ENCODE assay signal across 18 cellular contexts in genomic region chr9:78436873-78437272, GRCh38.
A peak's percentile ranks its signal among the peaks of the same experiment; 100 is the strongest.
DNase-seq lines count a peak whose midpoint lies in the region; ATAC-seq and TF ChIP-seq lines count a peak whose summit lies in the region.
"Had no signal": no experiment of that assay in that cellular context is flagged by ENCODE, and none has a peak within 500 bp of the region (broad histone marks: within the 10 kb centered on the region; RNA-seq: fewer than 3 reads in every experiment).

No MANE protein-coding gene starts in this region.

- H3K27ac ChIP-seq in SK-N-SH (ENCODE audit: low read depth in 2 of 2, low read length in 1 of 2), result no peak overlapping the region
- H3K27ac ChIP-seq in caudate nucleus (ENCODE audit: low read depth, low read length), result peak overlapping the region; percentile 73
- H3K27ac ChIP-seq: 22Rv1, A549, C4-2B had no signal

- H3K27me3 ChIP-seq in SK-N-SH (ENCODE audit: insufficient read depth), result no peaks in the 10 kb centered on the region

- ATAC-seq in SK-N-SH treated with all-trans-retinoic acid at 6 μM for 48 hours, result no peak
- peak; percentile 6 for ATAC-seq in stimulated activated effector memory CD8-positive, alpha-beta T cell treated with anti-CD3 and anti-CD28 coated beads, Interleukin-12 subunit alpha, Interleukin-12 subunit beta, amount 100 ng/mL, for 72 hours
- ATAC-seq: A549 had no signal

- H3K4me2 ChIP-seq in SK-N-SH, result no peak overlapping the region
- H3K4me2 ChIP-seq: A549 had no signal

- H2AFZ ChIP-seq in SK-N-SH (ENCODE audit: low read depth), result no peak overlapping the region

- 52% methylated on average over 2 of the region's 2 CpGs for WGBS in SK-N-SH (ENCODE audit: low lambda C conversion rate)

- no peak overlapping the region for H3K4me3 ChIP-seq in SK-N-SH (ENCODE audit: low read depth in 2 of 2, low read length in 1 of 2)
- H3K4me3 ChIP-seq: A549 had no signal

- no peak for TF ChIP-seq RAD21 in SK-N-SH (IDR thresholded peaks at IDR 0.05; ENCODE audit: low read length)

- peak overlapping the region; percentile 16 for H3K4me3 Mint-ChIP-seq in glutamatergic neuron (ENCODE audit: unreplicated experiment)
- no peak overlapping the region for H3K4me3 Mint-ChIP-seq in stimulated activated effector memory CD8-positive, alpha-beta T cell treated with anti-CD3 and anti-CD28 coated beads, Interleukin-12 subunit alpha, Interleukin-12 subunit beta, amount 100 ng/mL, for 72 hours
- H3K4me3 Mint-ChIP-seq: CD4-positive, alpha-beta T cell; H9 had no signal

- peaks cover 0 to 12% of the 10 kb centered on the region in 2 experiments; a peak in 1 of 4 replicates for H3K4me1 ChIP-seq in SK-N-SH (ENCODE audit: control insufficient read depth in 1 of 2, insufficient read depth in 2 of 2, low read depth in 1 of 2, low read length in 1 of 2)
- H3K4me1 ChIP-seq: Caco-2 had no signal

- no peak overlapping the region for H3K9ac ChIP-seq in SK-N-SH

- peaks cover 44% of the 10 kb centered on the region for H3K4me1 Mint-ChIP-seq in glutamatergic neuron (ENCODE audit: low read depth, unreplicated experiment)
- peaks cover 7% of the 10 kb centered on the region for H3K4me1 Mint-ChIP-seq in stimulated activated effector memory CD8-positive, alpha-beta T cell treated with anti-CD3 and anti-CD28 coated beads, Interleukin-12 subunit alpha, Interleukin-12 subunit beta, amount 100 ng/mL, for 72 hours

- DNase-seq in SK-N-SH (no peak), caudate nucleus (lab: John Stamatoyannopoulos, UW) (no peak), glutamatergic neuron (no peak), NCI-H2171 treated with DMSO at 0.1 percent for 48 hours (lab: John Stamatoyannopoulos, UW) (no peak), SW 1271 (lab: John Stamatoyannopoulos, UW) (no peak), GM03348 (ENCODE audit: low spot score) (no peak)
- no peak for DNase-seq in stimulated activated effector memory CD8-positive, alpha-beta T cell treated with anti-CD3 and anti-CD28 coated beads, Interleukin-12 subunit alpha, Interleukin-12 subunit beta, amount 100 ng/mL, for 72 hours (ENCODE audit: low spot score in 2 of 2)
- DNase-seq: AML-193; Caco-2; CD4-positive, alpha-beta T cell; DMS79; GDM1; GOT3; H9 had no signal

- no peak overlapping the region for H3K27ac Mint-ChIP-seq in glutamatergic neuron (ENCODE audit: unreplicated experiment)
- H3K27ac Mint-ChIP-seq in stimulated activated effector memory CD8-positive, alpha-beta T cell treated with anti-CD3 and anti-CD28 coated beads, Interleukin-12 subunit alpha, Interleukin-12 subunit beta, amount 100 ng/mL, for 72 hours, result no peak overlapping the region
- H3K27ac Mint-ChIP-seq: CD4-positive, alpha-beta T cell had no signal

- TF ChIP-seq EP300 in SK-N-SH (IDR thresholded peaks at IDR 0.05; ENCODE audit: borderline replicate concordance in 1 of 2, low read depth in 1 of 2, low read length in 1 of 2), result no peak

- no peaks in the 10 kb centered on the region for H3K79me2 ChIP-seq in SK-N-SH (ENCODE audit: insufficient read depth)

- no peaks in the 10 kb centered on the region for H3F3A ChIP-seq in SK-N-SH (replicated peaks; ENCODE audit: insufficient read depth)

- TF ChIP-seq CTCF in SK-N-SH (IDR thresholded peaks at IDR 0.05), result no peak
- no peak for TF ChIP-seq CTCF in glutamatergic neuron (IDR thresholded peaks at IDR 0.05; ENCODE audit: partially characterized antibody, unreplicated experiment)

- POLR2A ChIA-PET in SK-N-SH (lab: Yijun Ruan, JAX), result no interaction called here

- H3K9me2 ChIP-seq in SK-N-SH, result no peaks in the 10 kb centered on the region

- no peaks in the 10 kb centered on the region for H3K36me3 Mint-ChIP-seq in glutamatergic neuron (ENCODE audit: unreplicated experiment)
- H3K36me3 Mint-ChIP-seq in stimulated activated effector memory CD8-positive, alpha-beta T cell treated with anti-CD3 and anti-CD28 coated beads, Interleukin-12 subunit alpha, Interleukin-12 subunit beta, amount 100 ng/mL, for 72 hours, result no peaks in the 10 kb centered on the region

- peaks cover 4% of the 10 kb centered on the region for H3K27me3 Mint-ChIP-seq in glutamatergic neuron (ENCODE audit: unreplicated experiment)

- H3K36me3 ChIP-seq in SK-N-SH (replicated peaks in 1 of 2; ENCODE audit: control insufficient read depth in 1 of 2, insufficient read depth in 2 of 2, low read length in 1 of 2), result no peaks in the 10 kb centered on the region

- no peaks in the 10 kb centered on the region for H4K20me1 ChIP-seq in SK-N-SH (ENCODE audit: insufficient read depth)

- H3K9me3 ChIP-seq in SK-N-SH, result no peaks in the 10 kb centered on the region
- H3K9me3 ChIP-seq: A549, Caco-2 had no signal

- H3K9me3 Mint-ChIP-seq in glutamatergic neuron (ENCODE audit: unreplicated experiment), result peaks cover 8% of the 10 kb centered on the region
- H3K9me3 Mint-ChIP-seq in stimulated activated effector memory CD8-positive, alpha-beta T cell treated with anti-CD3 and anti-CD28 coated beads, Interleukin-12 subunit alpha, Interleukin-12 subunit beta, amount 100 ng/mL, for 72 hours, result no peaks in the 10 kb centered on the region
- H3K9me3 Mint-ChIP-seq: CD4-positive, alpha-beta T cell had no signal

- CTCF ChIA-PET in SK-N-SH (lab: Yijun Ruan, JAX), result interaction anchor here (0.9 to 3.5 kb wide), 6 partner anchors 12 to 692 kb away, joined by 3 to 38 read pairs (median 4); no protein-coding TSS in a partner anchor

TF ChIP-seq in SK-N-SH, 30 proteins besides CTCF, POLR2A, EP300 and RAD21:
- no peak for TF ChIP-seq TCF12 (IDR thresholded peaks at IDR 0.05)
- TF ChIP-seq RFX5 (IDR thresholded peaks at IDR 0.05; ENCODE audit: low read length), result 0 out of 2 replicates have a peak, but pooled peaks have one; percentile 43
- TF ChIP-seq, protein P1, sequence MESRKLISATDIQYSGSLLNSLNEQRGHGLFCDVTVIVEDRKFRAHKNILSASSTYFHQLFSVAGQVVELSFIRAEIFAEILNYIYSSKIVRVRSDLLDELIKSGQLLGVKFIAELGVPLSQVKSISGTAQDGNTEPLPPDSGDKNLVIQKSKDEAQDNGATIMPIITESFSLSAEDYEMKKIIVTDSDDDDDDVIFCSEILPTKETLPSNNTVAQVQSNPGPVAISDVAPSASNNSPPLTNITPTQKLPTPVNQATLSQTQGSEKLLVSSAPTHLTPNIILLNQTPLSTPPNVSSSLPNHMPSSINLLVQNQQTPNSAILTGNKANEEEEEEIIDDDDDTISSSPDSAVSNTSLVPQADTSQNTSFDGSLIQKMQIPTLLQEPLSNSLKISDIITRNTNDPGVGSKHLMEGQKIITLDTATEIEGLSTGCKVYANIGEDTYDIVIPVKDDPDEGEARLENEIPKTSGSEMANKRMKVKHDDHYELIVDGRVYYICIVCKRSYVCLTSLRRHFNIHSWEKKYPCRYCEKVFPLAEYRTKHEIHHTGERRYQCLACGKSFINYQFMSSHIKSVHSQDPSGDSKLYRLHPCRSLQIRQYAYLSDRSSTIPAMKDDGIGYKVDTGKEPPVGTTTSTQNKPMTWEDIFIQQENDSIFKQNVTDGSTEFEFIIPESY (IDR thresholded peaks at IDR 0.05; ENCODE audit: borderline replicate concordance, low read depth), result no peak
- no peak for TF ChIP-seq MAX (IDR thresholded peaks at IDR 0.05; ENCODE audit: low read depth)

TF ChIP-seq in SK-N-SH treated with all-trans-retinoic acid at 6 μM for 48 hours, 23 proteins besides CTCF, POLR2A, EP300 and RAD21 (continues in another document):
- TF ChIP-seq TCF4 (CRISPR knock-in tag; IDR thresholded peaks at IDR 0.05; ENCODE audit: borderline replicate concordance), result no peak
- TF ChIP-seq RARB (CRISPR knock-in tag; IDR thresholded peaks at IDR 0.05), result no peak
- no peak for TF ChIP-seq TOX (CRISPR knock-in tag; IDR thresholded peaks at IDR 0.05; ENCODE audit: borderline replicate concordance)
- TF ChIP-seq ESRRG (CRISPR knock-in tag; IDR thresholded peaks at IDR 0.05), result no peak
- TF ChIP-seq ISL1 (CRISPR knock-in tag; IDR thresholded peaks at IDR 0.05), result no peak
- TF ChIP-seq GLIS3 (CRISPR knock-in tag; IDR thresholded peaks at IDR 0.05), result no peak
- TF ChIP-seq CSDC2 (CRISPR knock-in tag; IDR thresholded peaks at IDR 0.05), result no peak
- TF ChIP-seq, protein P2, sequence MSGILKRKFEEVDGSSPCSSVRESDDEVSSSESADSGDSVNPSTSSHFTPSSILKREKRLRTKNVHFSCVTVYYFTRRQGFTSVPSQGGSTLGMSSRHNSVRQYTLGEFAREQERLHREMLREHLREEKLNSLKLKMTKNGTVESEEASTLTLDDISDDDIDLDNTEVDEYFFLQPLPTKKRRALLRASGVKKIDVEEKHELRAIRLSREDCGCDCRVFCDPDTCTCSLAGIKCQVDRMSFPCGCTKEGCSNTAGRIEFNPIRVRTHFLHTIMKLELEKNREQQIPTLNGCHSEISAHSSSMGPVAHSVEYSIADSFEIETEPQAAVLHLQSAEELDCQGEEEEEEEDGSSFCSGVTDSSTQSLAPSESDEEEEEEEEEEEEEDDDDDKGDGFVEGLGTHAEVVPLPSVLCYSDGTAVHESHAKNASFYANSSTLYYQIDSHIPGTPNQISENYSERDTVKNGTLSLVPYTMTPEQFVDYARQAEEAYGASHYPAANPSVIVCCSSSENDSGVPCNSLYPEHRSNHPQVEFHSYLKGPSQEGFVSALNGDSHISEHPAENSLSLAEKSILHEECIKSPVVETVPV (CRISPR knock-in tag; IDR thresholded peaks at IDR 0.05), result no peak
- TF ChIP-seq ZNF70 (CRISPR knock-in tag; IDR thresholded peaks at IDR 0.05), result no peak
- TF ChIP-seq ZNF565 (CRISPR knock-in tag; conservative IDR thresholded peaks at IDR 0.05; ENCODE audit: low read depth), result no peak
- TF ChIP-seq, protein P3, sequence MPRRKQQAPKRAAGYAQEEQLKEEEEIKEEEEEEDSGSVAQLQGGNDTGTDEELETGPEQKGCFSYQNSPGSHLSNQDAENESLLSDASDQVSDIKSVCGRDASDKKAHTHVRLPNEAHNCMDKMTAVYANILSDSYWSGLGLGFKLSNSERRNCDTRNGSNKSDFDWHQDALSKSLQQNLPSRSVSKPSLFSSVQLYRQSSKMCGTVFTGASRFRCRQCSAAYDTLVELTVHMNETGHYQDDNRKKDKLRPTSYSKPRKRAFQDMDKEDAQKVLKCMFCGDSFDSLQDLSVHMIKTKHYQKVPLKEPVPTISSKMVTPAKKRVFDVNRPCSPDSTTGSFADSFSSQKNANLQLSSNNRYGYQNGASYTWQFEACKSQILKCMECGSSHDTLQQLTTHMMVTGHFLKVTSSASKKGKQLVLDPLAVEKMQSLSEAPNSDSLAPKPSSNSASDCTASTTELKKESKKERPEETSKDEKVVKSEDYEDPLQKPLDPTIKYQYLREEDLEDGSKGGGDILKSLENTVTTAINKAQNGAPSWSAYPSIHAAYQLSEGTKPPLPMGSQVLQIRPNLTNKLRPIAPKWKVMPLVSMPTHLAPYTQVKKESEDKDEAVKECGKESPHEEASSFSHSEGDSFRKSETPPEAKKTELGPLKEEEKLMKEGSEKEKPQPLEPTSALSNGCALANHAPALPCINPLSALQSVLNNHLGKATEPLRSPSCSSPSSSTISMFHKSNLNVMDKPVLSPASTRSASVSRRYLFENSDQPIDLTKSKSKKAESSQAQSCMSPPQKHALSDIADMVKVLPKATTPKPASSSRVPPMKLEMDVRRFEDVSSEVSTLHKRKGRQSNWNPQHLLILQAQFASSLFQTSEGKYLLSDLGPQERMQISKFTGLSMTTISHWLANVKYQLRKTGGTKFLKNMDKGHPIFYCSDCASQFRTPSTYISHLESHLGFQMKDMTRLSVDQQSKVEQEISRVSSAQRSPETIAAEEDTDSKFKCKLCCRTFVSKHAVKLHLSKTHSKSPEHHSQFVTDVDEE (CRISPR knock-in tag; IDR thresholded peaks at IDR 0.05), result no peak
